Comparison of ENCODE assay signal across 9 cellular contexts in genomic region chr9:135085830-135086546, GRCh38. TPM values are rescaled to one million over a fixed set of nuclear protein-coding genes. Genes with fewer than 3 reads are reported as not detected.
A peak's percentile ranks its signal among the peaks of the same experiment; 100 is the strongest.
DNase-seq lines count a peak whose midpoint lies in the region; ATAC-seq and TF ChIP-seq lines count a peak whose summit lies in the region.
"Had no signal": no experiment of that assay in that cellular context is flagged by ENCODE, and none has a peak within 500 bp of the region (broad histone marks: within the 10 kb centered on the region; RNA-seq: fewer than 3 reads in every experiment).

No MANE protein-coding gene starts in this region.

- no peaks in the 10 kb centered on the region for H3K9me2 ChIP-seq in OCI-LY7 (ENCODE audit: insufficient read depth, low read length)

- TF ChIP-seq CTCF in C4-2B (conservative IDR thresholded peaks at IDR 0.05), result peak; percentile 92
- peak; percentile 82 for TF ChIP-seq CTCF in OCI-LY7 (conservative IDR thresholded peaks at IDR 0.05; ENCODE audit: low read length)
- peak; percentile 99 to 100 for TF ChIP-seq CTCF in brain (conservative IDR thresholded peaks at IDR 0.05)
- no peak for TF ChIP-seq CTCF in CD8-positive, alpha-beta T cell (IDR thresholded peaks at IDR 0.05)

- CTCF ChIA-PET in OCI-LY7 (lab: Charles Lee; ENCODE audit: unreplicated experiment), result no interaction called here
- CTCF ChIA-PET in CD8-positive, alpha-beta T cell (lab: Charles Lee), result no interaction called here

- H3K36me3 Mint-ChIP-seq in brain, result peaks cover 13% of the 10 kb centered on the region
- H3K36me3 Mint-ChIP-seq in CD8-positive, alpha-beta T cell, result no peaks in the 10 kb centered on the region

- peaks cover 0 to 3% (median 0%) of the 10 kb centered on the region in 5 experiments for H3K9me3 Mint-ChIP-seq in brain
- no peaks in the 10 kb centered on the region for H3K9me3 Mint-ChIP-seq in CD8-positive, alpha-beta T cell
- H3K9me3 Mint-ChIP-seq: stimulated activated naive CD8-positive, alpha-beta T cell treated with anti-CD3 and anti-CD28 coated beads, Interleukin-15, Interleukin-2, amounts not matched to agents 100 ng/mL and 50 ng/mL, for 24 hours had no signal

- no peak overlapping the region for H2AFZ ChIP-seq in OCI-LY7 (ENCODE audit: low read length)

- no peak overlapping the region for H3K27ac ChIP-seq in C4-2B
- H3K27ac ChIP-seq in OCI-LY7 (ENCODE audit: low read depth, low read length, poor library complexity, severe bottlenecking), result no peak overlapping the region
- no peak overlapping the region for H3K27ac ChIP-seq in skeletal muscle tissue (ENCODE audit: low read depth, low read length)
- no peak overlapping the region for H3K27ac ChIP-seq in CD8-positive, alpha-beta T cell (ENCODE audit: low read depth, low read length)

- H3K27ac Mint-ChIP-seq in brain, result peak overlapping the region; percentile 54 to 98 (median 89)
- no peak overlapping the region for H3K27ac Mint-ChIP-seq in CD8-positive, alpha-beta T cell
- H3K27ac Mint-ChIP-seq: stimulated activated naive CD8-positive, alpha-beta T cell treated with anti-CD3 and anti-CD28 coated beads, Interleukin-15, Interleukin-2, amounts not matched to agents 100 ng/mL and 50 ng/mL, for 24 hours had no signal

- ATAC-seq in CD8-positive, alpha-beta T cell, result no peak

- H3K79me2 ChIP-seq in OCI-LY7 (ENCODE audit: insufficient read depth, low read depth, low read length), result no peaks in the 10 kb centered on the region

- no peaks in the 10 kb centered on the region for H3K4me1 ChIP-seq in HAP-1
- no peaks in the 10 kb centered on the region for H3K4me1 ChIP-seq in OCI-LY7 (ENCODE audit: insufficient read depth, low read length, poor library complexity, severe bottlenecking)
- peaks cover 19 to 56% (median 56%) of the 10 kb centered on the region in 3 donors for H3K4me1 ChIP-seq in skeletal muscle tissue (ENCODE audit: control insufficient read depth in 3 of 3, insufficient read depth in 3 of 3, low read length in 3 of 3)
- no peaks in the 10 kb centered on the region for H3K4me1 ChIP-seq in CD8-positive, alpha-beta T cell (ENCODE audit: insufficient read depth, low read length)

- H3K27me3 Mint-ChIP-seq in brain, result peaks cover 31% of the 10 kb centered on the region
- H3K27me3 Mint-ChIP-seq in CD8-positive, alpha-beta T cell (ENCODE audit: low read depth), result peaks cover 33% of the 10 kb centered on the region

- DNase-seq in HAP-1 (ENCODE audit: low spot score in 2 of 2) (peak; percentile 15 to 71), OCI-LY7 (ENCODE audit: low spot score) (peak; percentile 26), iPS-NIHi11 (ENCODE audit: low spot score) (peak; percentile 91), AML-193 (lab: John Stamatoyannopoulos, UW) (no peak)
- no peak for DNase-seq in CD8-positive, alpha-beta T cell

- BruUV-seq in OCI-LY7 (replicated peaks; lab: Mats Ljungman, UMichigan), result no TSS peak

- peaks cover 50% of the 10 kb centered on the region for H3K4me1 Mint-ChIP-seq in brain
- H3K4me1 Mint-ChIP-seq in CD8-positive, alpha-beta T cell (ENCODE audit: low read depth), result peaks cover 3% of the 10 kb centered on the region

- H3K36me3 ChIP-seq in HAP-1 (replicated peaks) (no peaks in the 10 kb centered on the region), OCI-LY7 (ENCODE audit: insufficient read depth, low read length) (no peaks in the 10 kb centered on the region), skeletal muscle tissue (ENCODE audit: control insufficient read depth in 3 of 3, insufficient read depth in 3 of 3, low read length in 3 of 3) (no peaks in the 10 kb centered on the region)
- H3K36me3 ChIP-seq in CD8-positive, alpha-beta T cell (ENCODE audit: insufficient read depth, low read length), result no peaks in the 10 kb centered on the region

- H3K27me3 ChIP-seq in HAP-1 (ENCODE audit: low read depth) (no peaks in the 10 kb centered on the region), skeletal muscle tissue (ENCODE audit: control insufficient read depth in 3 of 3, insufficient read depth in 3 of 3, low read length in 3 of 3) (peaks cover 35 to 44% (median 39%) of the 10 kb centered on the region in 3 donors)
- H3K27me3 ChIP-seq in CD8-positive, alpha-beta T cell (ENCODE audit: insufficient read depth, low read length), result peaks cover 3% of the 10 kb centered on the region

- no peak overlapping the region for H3K4me2 ChIP-seq in OCI-LY7 (ENCODE audit: low read length)

- POLR2A ChIA-PET in OCI-LY7 (lab: Charles Lee), result no interaction called here
- POLR2A ChIA-PET in CD8-positive, alpha-beta T cell (lab: Charles Lee), result no interaction called here

- H3K4me3 ChIP-seq in HAP-1 (no peak overlapping the region), OCI-LY7 (ENCODE audit: low read depth, low read length, poor library complexity, severe bottlenecking) (no peak overlapping the region), skeletal muscle tissue (ENCODE audit: low read length in 3 of 3) (peak overlapping the region; percentile 10 to 64 (median 19))
- no peak overlapping the region for H3K4me3 ChIP-seq in CD8-positive, alpha-beta T cell (ENCODE audit: low read depth, low read length)

- peak overlapping the region; percentile 79 to 83 (median 81) for H3K4me3 Mint-ChIP-seq in brain
- H3K4me3 Mint-ChIP-seq in CD8-positive, alpha-beta T cell, result no peak overlapping the region
- H3K4me3 Mint-ChIP-seq: stimulated activated naive CD8-positive, alpha-beta T cell treated with anti-CD3 and anti-CD28 coated beads, Interleukin-15, Interleukin-2, amounts not matched to agents 100 ng/mL and 50 ng/mL, for 24 hours had no signal

- in situ Hi-C loops in HAP-1 (cut with MboI; ENCODE audit: low sequenced_read_pairs), result loop anchor here (5.0 kb wide), 2 partner anchors 261 to 326 kb away; no protein-coding TSS in a partner anchor

- H3K9me3 ChIP-seq in HAP-1 (no peaks in the 10 kb centered on the region), OCI-LY7 (ENCODE audit: low read length) (no peaks in the 10 kb centered on the region), skeletal muscle tissue (ENCODE audit: control insufficient read depth in 3 of 3, low read length in 3 of 3) (no peaks in the 10 kb centered on the region)
- H3K9me3 ChIP-seq in CD8-positive, alpha-beta T cell (ENCODE audit: low read length), result no peaks in the 10 kb centered on the region

- intact Hi-C loops in OCI-LY7 (cut with micrococcal nuclease; ENCODE audit: unreplicated experiment), result loop anchor here (2.0 to 5.0 kb wide), 2 partner anchors 259 to 326 kb away; no protein-coding TSS in a partner anchor
- intact Hi-C loops in CD8-positive, alpha-beta T cell (cut with DNase I, micrococcal nuclease), result no loop called here

- no peaks in the 10 kb centered on the region for H4K20me1 ChIP-seq in OCI-LY7 (ENCODE audit: insufficient read depth, low read length)

- peak overlapping the region in 1 of 3 donors; percentile 41 for H3K9ac ChIP-seq in skeletal muscle tissue (ENCODE audit: low read depth in 1 of 3, low read length in 3 of 3)

RNA-seq across cellular contexts. Expression of gene OLFM1, which starts 1.5 kb away (rescaled TPM):
- total RNA-seq in OCI-LY7 (2014; rRNA removed; shearing (Covaris generic)), result not detected in 2 replicates
- total RNA-seq in OCI-LY7 (2022) (not detected in 2 replicates), skeletal muscle tissue (2.6 TPM)
- polyA plus RNA-seq in brain (ENCODE audit: insufficient read depth, low read depth, low replicate concordance), result 202 TPM
- total RNA-seq in CD8-positive, alpha-beta T cell, result not detected

Comparison
In these comparisons a context has a peak if more than half of its experiments do, and no peak if none do; other contexts are left out.
1. DNase-seq: peak in HAP-1 (2 of 2), OCI-LY7 (single experiment) and iPS-NIHi11 (single experiment); none in AML-193 (0 of 2) and CD8-positive, alpha-beta T cell (0 of 7).
2. H3K4me3 ChIP-seq: peak in skeletal muscle tissue (3 of 3); none in HAP-1 (single experiment), OCI-LY7 (single experiment) and CD8-positive, alpha-beta T cell (single experiment).